Comparison of ENCODE assay signal across 1 cellular context in the genomic region with DNA sequence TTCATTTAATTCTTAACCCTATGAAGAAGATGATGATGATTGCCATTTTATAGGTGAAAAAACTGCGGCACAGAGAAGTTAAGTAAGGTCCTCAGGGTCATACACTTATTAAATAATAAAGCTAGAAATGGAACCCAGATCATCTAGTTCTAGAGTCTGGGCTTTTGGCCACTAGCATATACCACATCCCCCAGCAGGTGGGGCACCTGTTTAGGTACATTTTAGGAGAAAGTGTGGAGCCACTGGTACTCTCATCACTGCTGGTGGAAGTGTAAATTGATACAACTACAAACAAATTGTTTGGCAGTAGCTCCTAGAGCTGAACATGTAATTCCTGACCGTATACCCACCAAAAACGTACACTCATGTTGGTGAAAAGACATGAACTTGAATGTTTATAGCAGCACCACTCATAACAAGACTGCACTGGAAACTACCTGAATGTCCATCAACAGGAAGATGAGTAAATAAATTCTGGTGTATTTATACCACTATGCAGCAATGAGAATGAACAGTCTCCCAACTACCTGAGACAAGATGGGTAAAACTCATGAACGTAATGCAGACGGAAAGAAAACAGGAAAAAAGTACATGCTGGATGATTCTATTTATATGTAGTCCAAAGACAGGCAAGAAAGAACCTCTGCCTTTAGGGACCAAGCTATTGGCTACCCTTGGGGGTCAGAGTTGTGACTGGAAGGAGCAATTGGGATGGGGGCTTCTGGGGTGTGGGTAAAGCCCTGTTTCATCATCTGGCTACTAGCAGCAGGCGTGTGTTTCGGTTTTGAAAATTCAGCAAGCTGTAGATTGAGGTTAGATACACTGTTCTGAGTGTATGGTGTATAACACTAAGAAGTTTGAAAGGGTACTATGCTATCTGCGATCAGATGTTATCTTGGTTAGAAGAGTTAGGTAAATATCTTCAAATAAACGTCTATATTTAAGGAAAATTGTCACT.
TF ChIP-seq lines count a peak whose summit lies in the region.

No MANE protein-coding gene starts in this region.

TF ChIP-seq in GM12878, 131 proteins besides CTCF, POLR2A, EP300 and RAD21 (continued from another document and continues in another):
- TF ChIP-seq, protein P1, sequence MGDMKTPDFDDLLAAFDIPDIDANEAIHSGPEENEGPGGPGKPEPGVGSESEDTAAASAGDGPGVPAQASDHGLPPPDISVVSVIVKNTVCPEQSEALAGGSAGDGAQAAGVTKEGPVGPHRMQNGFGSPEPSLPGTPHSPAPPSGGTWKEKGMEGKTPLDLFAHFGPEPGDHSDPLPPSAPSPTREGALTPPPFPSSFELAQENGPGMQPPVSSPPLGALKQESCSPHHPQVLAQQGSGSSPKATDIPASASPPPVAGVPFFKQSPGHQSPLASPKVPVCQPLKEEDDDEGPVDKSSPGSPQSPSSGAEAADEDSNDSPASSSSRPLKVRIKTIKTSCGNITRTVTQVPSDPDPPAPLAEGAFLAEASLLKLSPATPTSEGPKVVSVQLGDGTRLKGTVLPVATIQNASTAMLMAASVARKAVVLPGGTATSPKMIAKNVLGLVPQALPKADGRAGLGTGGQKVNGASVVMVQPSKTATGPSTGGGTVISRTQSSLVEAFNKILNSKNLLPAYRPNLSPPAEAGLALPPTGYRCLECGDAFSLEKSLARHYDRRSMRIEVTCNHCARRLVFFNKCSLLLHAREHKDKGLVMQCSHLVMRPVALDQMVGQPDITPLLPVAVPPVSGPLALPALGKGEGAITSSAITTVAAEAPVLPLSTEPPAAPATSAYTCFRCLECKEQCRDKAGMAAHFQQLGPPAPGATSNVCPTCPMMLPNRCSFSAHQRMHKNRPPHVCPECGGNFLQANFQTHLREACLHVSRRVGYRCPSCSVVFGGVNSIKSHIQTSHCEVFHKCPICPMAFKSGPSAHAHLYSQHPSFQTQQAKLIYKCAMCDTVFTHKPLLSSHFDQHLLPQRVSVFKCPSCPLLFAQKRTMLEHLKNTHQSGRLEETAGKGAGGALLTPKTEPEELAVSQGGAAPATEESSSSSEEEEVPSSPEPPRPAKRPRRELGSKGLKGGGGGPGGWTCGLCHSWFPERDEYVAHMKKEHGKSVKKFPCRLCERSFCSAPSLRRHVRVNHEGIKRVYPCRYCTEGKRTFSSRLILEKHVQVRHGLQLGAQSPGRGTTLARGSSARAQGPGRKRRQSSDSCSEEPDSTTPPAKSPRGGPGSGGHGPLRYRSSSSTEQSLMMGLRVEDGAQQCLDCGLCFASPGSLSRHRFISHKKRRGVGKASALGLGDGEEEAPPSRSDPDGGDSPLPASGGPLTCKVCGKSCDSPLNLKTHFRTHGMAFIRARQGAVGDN (IDR thresholded peaks at IDR 0.05), result no peak
- no peak for TF ChIP-seq SMARCA5 (IDR thresholded peaks at IDR 0.05)
- TF ChIP-seq, protein P2, sequence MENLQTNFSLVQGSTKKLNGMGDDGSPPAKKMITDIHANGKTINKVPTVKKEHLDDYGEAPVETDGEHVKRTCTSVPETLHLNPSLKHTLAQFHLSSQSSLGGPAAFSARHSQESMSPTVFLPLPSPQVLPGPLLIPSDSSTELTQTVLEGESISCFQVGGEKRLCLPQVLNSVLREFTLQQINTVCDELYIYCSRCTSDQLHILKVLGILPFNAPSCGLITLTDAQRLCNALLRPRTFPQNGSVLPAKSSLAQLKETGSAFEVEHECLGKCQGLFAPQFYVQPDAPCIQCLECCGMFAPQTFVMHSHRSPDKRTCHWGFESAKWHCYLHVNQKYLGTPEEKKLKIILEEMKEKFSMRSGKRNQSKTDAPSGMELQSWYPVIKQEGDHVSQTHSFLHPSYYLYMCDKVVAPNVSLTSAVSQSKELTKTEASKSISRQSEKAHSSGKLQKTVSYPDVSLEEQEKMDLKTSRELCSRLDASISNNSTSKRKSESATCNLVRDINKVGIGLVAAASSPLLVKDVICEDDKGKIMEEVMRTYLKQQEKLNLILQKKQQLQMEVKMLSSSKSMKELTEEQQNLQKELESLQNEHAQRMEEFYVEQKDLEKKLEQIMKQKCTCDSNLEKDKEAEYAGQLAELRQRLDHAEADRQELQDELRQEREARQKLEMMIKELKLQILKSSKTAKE (IDR thresholded peaks at IDR 0.05; ENCODE audit: low read depth, poor library complexity, severe bottlenecking), result no peak
- TF ChIP-seq ETV6 (conservative IDR thresholded peaks at IDR 0.05 in 1 of 2, IDR thresholded peaks at IDR 0.05 in 1 of 2; ENCODE audit: borderline replicate concordance in 1 of 2, low read depth in 1 of 2), result 0 out of 4 replicates have a peak, but pooled peaks of 1 of the 2 experiments have one; percentile 21
- peak in 1 of 2 experiments; percentile 30; a peak in 1 of 4 replicates for TF ChIP-seq IKZF2 (IDR thresholded peaks at IDR 0.05)
- TF ChIP-seq IRF4 (IDR thresholded peaks at IDR 0.05; ENCODE audit: low read depth, low read length), result peak; percentile 82; the same call in 1 of the 2 replicates
- peak; percentile 83 for TF ChIP-seq JUNB (IDR thresholded peaks at IDR 0.05)
- no peak for TF ChIP-seq ATF7 (IDR thresholded peaks at IDR 0.05; ENCODE audit: low read depth)
- peak; percentile 31 for TF ChIP-seq RELA (IDR thresholded peaks at IDR 0.05; ENCODE audit: borderline replicate concordance, partially characterized antibody)
- TF ChIP-seq BACH1 (IDR thresholded peaks at IDR 0.05; ENCODE audit: borderline replicate concordance), result no peak
- TF ChIP-seq, protein P3, sequence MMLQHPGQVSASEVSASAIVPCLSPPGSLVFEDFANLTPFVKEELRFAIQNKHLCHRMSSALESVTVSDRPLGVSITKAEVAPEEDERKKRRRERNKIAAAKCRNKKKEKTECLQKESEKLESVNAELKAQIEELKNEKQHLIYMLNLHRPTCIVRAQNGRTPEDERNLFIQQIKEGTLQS (IDR thresholded peaks at IDR 0.05; ENCODE audit: borderline replicate concordance, extremely low read depth, low read depth, low read length), result no peak
- TF ChIP-seq, protein P4, sequence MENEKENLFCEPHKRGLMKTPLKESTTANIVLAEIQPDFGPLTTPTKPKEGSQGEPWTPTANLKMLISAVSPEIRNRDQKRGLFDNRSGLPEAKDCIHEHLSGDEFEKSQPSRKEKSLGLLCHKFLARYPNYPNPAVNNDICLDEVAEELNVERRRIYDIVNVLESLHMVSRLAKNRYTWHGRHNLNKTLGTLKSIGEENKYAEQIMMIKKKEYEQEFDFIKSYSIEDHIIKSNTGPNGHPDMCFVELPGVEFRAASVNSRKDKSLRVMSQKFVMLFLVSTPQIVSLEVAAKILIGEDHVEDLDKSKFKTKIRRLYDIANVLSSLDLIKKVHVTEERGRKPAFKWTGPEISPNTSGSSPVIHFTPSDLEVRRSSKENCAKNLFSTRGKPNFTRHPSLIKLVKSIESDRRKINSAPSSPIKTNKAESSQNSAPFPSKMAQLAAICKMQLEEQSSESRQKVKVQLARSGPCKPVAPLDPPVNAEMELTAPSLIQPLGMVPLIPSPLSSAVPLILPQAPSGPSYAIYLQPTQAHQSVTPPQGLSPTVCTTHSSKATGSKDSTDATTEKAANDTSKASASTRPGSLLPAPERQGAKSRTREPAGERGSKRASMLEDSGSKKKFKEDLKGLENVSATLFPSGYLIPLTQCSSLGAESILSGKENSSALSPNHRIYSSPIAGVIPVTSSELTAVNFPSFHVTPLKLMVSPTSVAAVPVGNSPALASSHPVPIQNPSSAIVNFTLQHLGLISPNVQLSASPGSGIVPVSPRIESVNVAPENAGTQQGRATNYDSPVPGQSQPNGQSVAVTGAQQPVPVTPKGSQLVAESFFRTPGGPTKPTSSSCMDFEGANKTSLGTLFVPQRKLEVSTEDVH (IDR thresholded peaks at IDR 0.05; ENCODE audit: low read depth, partially characterized antibody), result no peak
- no peak for TF ChIP-seq PML (IDR thresholded peaks at IDR 0.05; ENCODE audit: low read length)
- no peak for TF ChIP-seq YBX1 (IDR thresholded peaks at IDR 0.05)
- peak; percentile 75; the same call in 1 of the 2 replicates for TF ChIP-seq FOXM1 (IDR thresholded peaks at IDR 0.05; ENCODE audit: low read depth, low read length)
- TF ChIP-seq SPI1 (IDR thresholded peaks at IDR 0.05; ENCODE audit: borderline replicate concordance, insufficient read depth, low read depth, low read length), result no peak
- no peak for TF ChIP-seq SRF (IDR thresholded peaks at IDR 0.05; ENCODE audit: low read depth in 2 of 2, low read length in 2 of 2)
- TF ChIP-seq, protein P5, sequence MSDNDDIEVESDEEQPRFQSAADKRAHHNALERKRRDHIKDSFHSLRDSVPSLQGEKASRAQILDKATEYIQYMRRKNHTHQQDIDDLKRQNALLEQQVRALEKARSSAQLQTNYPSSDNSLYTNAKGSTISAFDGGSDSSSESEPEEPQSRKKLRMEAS (IDR thresholded peaks at IDR 0.05; ENCODE audit: low read depth, low read length), result no peak
- TF ChIP-seq ZSCAN29 (IDR thresholded peaks at IDR 0.05), result no peak
- TF ChIP-seq, protein P6, sequence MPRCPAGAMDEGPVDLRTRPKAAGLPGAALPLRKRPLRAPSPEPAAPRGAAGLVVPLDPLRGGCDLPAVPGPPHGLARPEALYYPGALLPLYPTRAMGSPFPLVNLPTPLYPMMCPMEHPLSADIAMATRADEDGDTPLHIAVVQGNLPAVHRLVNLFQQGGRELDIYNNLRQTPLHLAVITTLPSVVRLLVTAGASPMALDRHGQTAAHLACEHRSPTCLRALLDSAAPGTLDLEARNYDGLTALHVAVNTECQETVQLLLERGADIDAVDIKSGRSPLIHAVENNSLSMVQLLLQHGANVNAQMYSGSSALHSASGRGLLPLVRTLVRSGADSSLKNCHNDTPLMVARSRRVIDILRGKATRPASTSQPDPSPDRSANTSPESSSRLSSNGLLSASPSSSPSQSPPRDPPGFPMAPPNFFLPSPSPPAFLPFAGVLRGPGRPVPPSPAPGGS (IDR thresholded peaks at IDR 0.05; ENCODE audit: borderline replicate concordance, insufficient read depth, low read depth, low read length, poor library complexity, severe bottlenecking), result no peak
- no peak for TF ChIP-seq NRF1 (conservative IDR thresholded peaks at IDR 0.05; ENCODE audit: low read depth, low read length)
- TF ChIP-seq, protein P7, sequence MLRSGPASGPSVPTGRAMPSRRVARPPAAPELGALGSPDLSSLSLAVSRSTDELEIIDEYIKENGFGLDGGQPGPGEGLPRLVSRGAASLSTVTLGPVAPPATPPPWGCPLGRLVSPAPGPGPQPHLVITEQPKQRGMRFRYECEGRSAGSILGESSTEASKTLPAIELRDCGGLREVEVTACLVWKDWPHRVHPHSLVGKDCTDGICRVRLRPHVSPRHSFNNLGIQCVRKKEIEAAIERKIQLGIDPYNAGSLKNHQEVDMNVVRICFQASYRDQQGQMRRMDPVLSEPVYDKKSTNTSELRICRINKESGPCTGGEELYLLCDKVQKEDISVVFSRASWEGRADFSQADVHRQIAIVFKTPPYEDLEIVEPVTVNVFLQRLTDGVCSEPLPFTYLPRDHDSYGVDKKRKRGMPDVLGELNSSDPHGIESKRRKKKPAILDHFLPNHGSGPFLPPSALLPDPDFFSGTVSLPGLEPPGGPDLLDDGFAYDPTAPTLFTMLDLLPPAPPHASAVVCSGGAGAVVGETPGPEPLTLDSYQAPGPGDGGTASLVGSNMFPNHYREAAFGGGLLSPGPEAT (IDR thresholded peaks at IDR 0.05; ENCODE audit: low read depth), result peak; percentile 86
- TF ChIP-seq, protein P8, sequence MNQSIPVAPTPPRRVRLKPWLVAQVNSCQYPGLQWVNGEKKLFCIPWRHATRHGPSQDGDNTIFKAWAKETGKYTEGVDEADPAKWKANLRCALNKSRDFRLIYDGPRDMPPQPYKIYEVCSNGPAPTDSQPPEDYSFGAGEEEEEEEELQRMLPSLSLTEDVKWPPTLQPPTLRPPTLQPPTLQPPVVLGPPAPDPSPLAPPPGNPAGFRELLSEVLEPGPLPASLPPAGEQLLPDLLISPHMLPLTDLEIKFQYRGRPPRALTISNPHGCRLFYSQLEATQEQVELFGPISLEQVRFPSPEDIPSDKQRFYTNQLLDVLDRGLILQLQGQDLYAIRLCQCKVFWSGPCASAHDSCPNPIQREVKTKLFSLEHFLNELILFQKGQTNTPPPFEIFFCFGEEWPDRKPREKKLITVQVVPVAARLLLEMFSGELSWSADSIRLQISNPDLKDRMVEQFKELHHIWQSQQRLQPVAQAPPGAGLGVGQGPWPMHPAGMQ (IDR thresholded peaks at IDR 0.05; ENCODE audit: borderline replicate concordance), result no peak
- peak; percentile 36 for TF ChIP-seq RUNX3 (IDR thresholded peaks at IDR 0.05; ENCODE audit: low read length)
- no peak for TF ChIP-seq POU2F2 (IDR thresholded peaks at IDR 0.05; ENCODE audit: borderline replicate concordance, low read depth, low read length)
- TF ChIP-seq CHD1 (IDR thresholded peaks at IDR 0.05; ENCODE audit: low read depth, low read length), result no peak
- no peak for TF ChIP-seq TBL1XR1 (IDR thresholded peaks at IDR 0.05; ENCODE audit: low read depth, low read length)
- TF ChIP-seq WRNIP1 (IDR thresholded peaks at IDR 0.05; ENCODE audit: borderline replicate concordance, low read depth, low read length), result no peak
- no peak for TF ChIP-seq GATAD2B (conservative IDR thresholded peaks at IDR 0.05; ENCODE audit: low read depth)
- no peak for TF ChIP-seq ZNF207 (IDR thresholded peaks at IDR 0.05; ENCODE audit: borderline replicate concordance)
- no peak for TF ChIP-seq BHLHE40 (IDR thresholded peaks at IDR 0.05; ENCODE audit: borderline replicate concordance in 1 of 2, low read depth in 2 of 2, low read length in 1 of 2)
- TF ChIP-seq YY1 (IDR thresholded peaks at IDR 0.05; ENCODE audit: low read depth, low read length), result no peak
- no peak for TF ChIP-seq MEF2B (IDR thresholded peaks at IDR 0.05; ENCODE audit: partially characterized antibody, poor library complexity, severe bottlenecking)
- TF ChIP-seq, protein P9, sequence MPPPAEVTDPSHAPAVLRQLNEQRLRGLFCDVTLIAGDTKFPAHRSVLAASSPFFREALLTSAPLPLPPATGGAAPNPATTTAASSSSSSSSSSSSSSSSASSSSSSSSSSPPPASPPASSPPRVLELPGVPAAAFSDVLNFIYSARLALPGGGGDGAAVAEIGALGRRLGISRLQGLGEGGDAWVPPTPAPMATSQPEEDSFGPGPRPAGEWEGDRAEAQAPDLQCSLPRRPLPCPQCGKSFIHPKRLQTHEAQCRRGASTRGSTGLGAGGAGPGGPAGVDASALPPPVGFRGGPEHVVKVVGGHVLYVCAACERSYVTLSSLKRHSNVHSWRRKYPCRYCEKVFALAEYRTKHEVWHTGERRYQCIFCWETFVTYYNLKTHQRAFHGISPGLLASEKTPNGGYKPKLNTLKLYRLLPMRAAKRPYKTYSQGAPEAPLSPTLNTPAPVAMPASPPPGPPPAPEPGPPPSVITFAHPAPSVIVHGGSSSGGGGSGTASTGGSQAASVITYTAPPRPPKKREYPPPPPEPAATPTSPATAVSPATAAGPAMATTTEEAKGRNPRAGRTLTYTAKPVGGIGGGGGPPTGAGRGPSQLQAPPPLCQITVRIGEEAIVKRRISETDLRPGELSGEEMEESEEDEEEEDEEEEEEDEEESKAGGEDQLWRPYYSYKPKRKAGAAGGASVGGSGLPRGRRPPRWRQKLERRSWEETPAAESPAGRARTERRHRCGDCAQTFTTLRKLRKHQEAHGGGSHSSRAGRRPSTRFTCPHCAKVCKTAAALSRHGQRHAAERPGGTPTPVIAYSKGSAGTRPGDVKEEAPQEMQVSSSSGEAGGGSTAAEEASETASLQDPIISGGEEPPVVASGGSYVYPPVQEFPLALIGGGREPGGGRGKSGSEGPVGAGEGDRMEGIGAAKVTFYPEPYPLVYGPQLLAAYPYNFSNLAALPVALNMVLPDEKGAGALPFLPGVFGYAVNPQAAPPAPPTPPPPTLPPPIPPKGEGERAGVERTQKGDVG (CRISPR knock-in tag; IDR thresholded peaks at IDR 0.05), result no peak
- 0 out of 2 replicates have a peak, but pooled peaks have one; percentile 27 for TF ChIP-seq TCF7 (IDR thresholded peaks at IDR 0.05; ENCODE audit: borderline replicate concordance)
- TF ChIP-seq ZNF217 (IDR thresholded peaks at IDR 0.05), result no peak
- TF ChIP-seq IKZF1 (conservative IDR thresholded peaks at IDR 0.05), result 0 out of 2 replicates have a peak, but pooled peaks have one; percentile 21
- TF ChIP-seq KLF5 (IDR thresholded peaks at IDR 0.05; ENCODE audit: partially characterized antibody), result no peak
- no peak for TF ChIP-seq TARDBP (IDR thresholded peaks at IDR 0.05; ENCODE audit: borderline replicate concordance)
- no peak for TF ChIP-seq CBX5 (IDR thresholded peaks at IDR 0.05; ENCODE audit: low read depth)
- TF ChIP-seq EZH2 (IDR thresholded peaks at IDR 0.05; ENCODE audit: borderline replicate concordance, control insufficient read depth, low read depth, low read length), result no peak
